In genomic region chr14:36022765-36023415, GRCh38 we compare ENCODE assay signal across 22 cellular contexts.
DNase-seq lines count a peak whose midpoint lies in the region; ATAC-seq and TF ChIP-seq lines count a peak whose summit lies in the region.
"Had no signal": no experiment of that assay in that cellular context is flagged by ENCODE, and none has a peak within 500 bp of the region (broad histone marks: within the 10 kb centered on the region; RNA-seq: fewer than 3 reads in every experiment).

No MANE protein-coding gene starts in this region.

- peaks cover 9% of the 10 kb centered on the region for H3K27me3 Mint-ChIP-seq in activated naive CD8-positive, alpha-beta T cell treated with anti-CD3 and anti-CD28 coated beads for 36 hours

- no peak overlapping the region for H3K4me3 Mint-ChIP-seq in activated naive CD8-positive, alpha-beta T cell treated with anti-CD3 and anti-CD28 coated beads for 36 hours
- H3K4me3 Mint-ChIP-seq: activated CD4-positive, alpha-beta T cell treated with anti-CD3 and anti-CD28 coated beads, Interleukin-2, amount 10 ng/mL, durations not matched to agents 7 days and 5 days; CD14-positive monocyte; mesothelial cell of epicardium; nephron had no signal

- H3K4me3 ChIP-seq in right lobe of liver: no peak overlapping the region
- H3K4me3 ChIP-seq: esophagus muscularis mucosa, gastroesophageal sphincter, spleen had no signal

- H3K4me1 Mint-ChIP-seq in activated naive CD8-positive, alpha-beta T cell treated with anti-CD3 and anti-CD28 coated beads for 36 hours: peaks cover 15% of the 10 kb centered on the region
- H3K4me1 Mint-ChIP-seq: CD14-positive monocyte, mesothelial cell of epicardium, nephron had no signal

- WGBS in right lobe of liver (ENCODE audit: insufficient coverage, low coverage, low lambda C conversion rate, missing lambda C conversion rate): 24% methylated on average over 8 of the region's 8 CpGs

- H3K9me3 ChIP-seq in right lobe of liver: no peaks in the 10 kb centered on the region
- H3K9me3 ChIP-seq: esophagus muscularis mucosa, gastroesophageal sphincter, spleen had no signal

- H3K36me3 ChIP-seq in right lobe of liver: no peaks in the 10 kb centered on the region
- H3K36me3 ChIP-seq: esophagus muscularis mucosa, gastroesophageal sphincter, spleen had no signal

- H3K36me3 Mint-ChIP-seq in activated naive CD8-positive, alpha-beta T cell treated with anti-CD3 and anti-CD28 coated beads for 36 hours: no peaks in the 10 kb centered on the region
- H3K36me3 Mint-ChIP-seq: CD14-positive monocyte, mesothelial cell of epicardium had no signal

- no peak for TF ChIP-seq POLR2A in right lobe of liver (IDR thresholded peaks at IDR 0.05)

- DNase-seq in Ammon's horn (ENCODE audit: low spot score) (peak; percentile 32), right lobe of liver (no peak), NCI-H82 (lab: John Stamatoyannopoulos, UW) (no peak), NCI-H1694 treated with DMSO at 0.1 percent for 48 hours (lab: John Stamatoyannopoulos, UW) (no peak)
- DNase-seq in activated naive CD8-positive, alpha-beta T cell treated with anti-CD3 and anti-CD28 coated beads for 36 hours: no peak
- DNase-seq: activated CD4-positive, alpha-beta T cell treated with anti-CD3 and anti-CD28 coated beads, Interleukin-2, amount 10 ng/mL, durations not matched to agents 7 days and 5 days; activated CD8-positive, alpha-beta memory T cell treated with anti-CD3 and anti-CD28 coated beads, Interleukin-2, amount 50 U/mL, for 4 hours; DMS 273 treated with DMSO at 0.1 percent for 48 hours; kidney glomerular epithelial cell; NCI-H1105; NCI-H226; spleen; stimulated activated CD4-positive, alpha-beta T cell treated with anti-CD3 and anti-CD28 coated beads, Interleukin-4, amount 100 ng/mL, for 4 hours had no signal

- peak; percentile 37 for ATAC-seq in HG03175 (IDR thresholded peaks at IDR 0.05; ENCODE audit: unreplicated experiment)
- ATAC-seq in right lobe of liver: peak; percentile 80 to 96 (median 86)
- no peak for ATAC-seq in HG02840 (IDR thresholded peaks at IDR 0.05; ENCODE audit: low FRiP score, unreplicated experiment)
- ATAC-seq: gastroesophageal sphincter had no signal

- H3K27ac ChIP-seq in VCaP (peak overlapping the region; percentile 44), right lobe of liver (peak overlapping the region in 1 of 3 donors; percentile 19)
- H3K27ac ChIP-seq: esophagus muscularis mucosa, gastroesophageal sphincter, RWPE1, spleen had no signal

- TF ChIP-seq CTCF in VCaP (conservative IDR thresholded peaks at IDR 0.05): no peak
- TF ChIP-seq CTCF in right lobe of liver (IDR thresholded peaks at IDR 0.05): no peak

- H3K27ac Mint-ChIP-seq in activated naive CD8-positive, alpha-beta T cell treated with anti-CD3 and anti-CD28 coated beads for 36 hours: no peak overlapping the region
- H3K27ac Mint-ChIP-seq: activated CD4-positive, alpha-beta T cell treated with anti-CD3 and anti-CD28 coated beads, Interleukin-2, amount 10 ng/mL, durations not matched to agents 7 days and 5 days; CD14-positive monocyte; mesothelial cell of epicardium; nephron had no signal

- H3K27me3 ChIP-seq in right lobe of liver: no peaks in the 10 kb centered on the region
- H3K27me3 ChIP-seq: gastroesophageal sphincter, spleen had no signal

- H3K9me3 Mint-ChIP-seq in activated naive CD8-positive, alpha-beta T cell treated with anti-CD3 and anti-CD28 coated beads for 36 hours: no peaks in the 10 kb centered on the region
- H3K9me3 Mint-ChIP-seq: activated CD4-positive, alpha-beta T cell treated with anti-CD3 and anti-CD28 coated beads, Interleukin-2, amount 10 ng/mL, durations not matched to agents 7 days and 5 days; CD14-positive monocyte; mesothelial cell of epicardium; nephron had no signal

- H3K4me1 ChIP-seq in right lobe of liver: peaks cover 0 to 18% (median 2%) of the 10 kb centered on the region in 4 donors
- H3K4me1 ChIP-seq: esophagus muscularis mucosa, gastroesophageal sphincter, spleen had no signal

- intact Hi-C loops in right lobe of liver (cut with DNase I): no loop called here
